ENCODE assay signal across 8 cellular contexts in genomic region chr2:134137182-134137595, GRCh38.
DNase-seq lines count a peak whose midpoint lies in the region; ATAC-seq, FAIRE-seq and TF ChIP-seq lines count a peak whose summit lies in the region.

No MANE protein-coding gene starts in this region.

- 100% methylated on average over 5 of the region's 5 CpGs for WGBS in HepG2 (ENCODE audit: low lambda C conversion rate)

- H3K27ac ChIP-seq in HepG2 (ENCODE audit: extremely low read length, insufficient read depth, low read length) = no peak overlapping the region

- TF ChIP-seq POLR2A in HepG2 (IDR thresholded peaks at IDR 0.05; ENCODE audit: insufficient read depth in 1 of 2, low read depth in 2 of 2, low read length in 2 of 2) = no peak

- POLR2A ChIA-PET in HepG2 (lab: Yijun Ruan, JAX) = no interaction called here

- peaks cover 26% of the 10 kb centered on the region for H3K4me1 ChIP-seq in HepG2 (ENCODE audit: insufficient read depth, low read length)

- peaks cover 50% of the 10 kb centered on the region for H3K79me2 ChIP-seq in HepG2 (ENCODE audit: insufficient read depth, low read length)

- DNase-seq in AG09309 (ENCODE audit: low read depth) (no peak), HS-5 (ENCODE audit: low read depth) (peak; percentile 77), astrocyte of the hippocampus (ENCODE audit: low read depth, low spot score) (peak; percentile 35), HepG2 (ENCODE audit: low spot score) (no peak)

- H3K4me3 ChIP-seq in AG09309 (ENCODE audit: control insufficient read depth, low read depth, low read length) (peak overlapping the region; percentile 22), HepG2 (replicated peaks in 1 of 3; ENCODE audit: insufficient read depth in 1 of 3, low read depth in 2 of 3, low read length in 3 of 3) (no peak overlapping the region)

- in situ Hi-C loops in HepG2 (cut with HindIII; ENCODE audit: extremely low pct_ligation_motif_present, low pct_unique_long_range_greater_than_20kb) = no loop called here

- ATAC-seq in HepG2 = no peak
- ATAC-seq in GM18867 (IDR thresholded peaks at IDR 0.05; ENCODE audit: unreplicated experiment) = no peak
- ATAC-seq in GM19328 (IDR thresholded peaks at IDR 0.05; ENCODE audit: unreplicated experiment) = no peak
- ATAC-seq in GM19397 (IDR thresholded peaks at IDR 0.05; ENCODE audit: unreplicated experiment) = no peak
- no peak for ATAC-seq in HG03520 (IDR thresholded peaks at IDR 0.05; ENCODE audit: unreplicated experiment)

- H3K36me3 ChIP-seq in HepG2 (replicated peaks in 1 of 2; ENCODE audit: control insufficient read depth in 1 of 2, insufficient read depth in 2 of 2, low read length in 2 of 2) = peaks cover 2 to 4% of the 10 kb centered on the region in 2 experiments; a peak in 1 of 5 replicates

- no peak for TF ChIP-seq EP300 in HepG2 (IDR thresholded peaks at IDR 0.05; ENCODE audit: low read depth in 2 of 2, low read length in 2 of 2)
- no peak for TF ChIP-seq EP300 in HepG2 (CRISPR knock-in tag; IDR thresholded peaks at IDR 0.05; ENCODE audit: borderline replicate concordance)

- BruUV-seq in HepG2 (replicated peaks; lab: Mats Ljungman, UMichigan) = no TSS peak

- intact Hi-C loops in HepG2 (cut with micrococcal nuclease; ENCODE audit: unreplicated experiment) = no loop called here

- no peak overlapping the region for H3K9ac ChIP-seq in HepG2 (ENCODE audit: insufficient read depth, low read depth, low read length)

- H3K27me3 ChIP-seq in HepG2 (ENCODE audit: control insufficient read depth in 1 of 2, insufficient read depth in 2 of 2, low read length in 2 of 2) = no peaks in the 10 kb centered on the region

- no peak for FAIRE-seq in HepG2 (lab: Jason Lieb, UNC)

- TF ChIP-seq RAD21 in HepG2 (CRISPR knock-in tag; IDR thresholded peaks at IDR 0.05) = no peak

- CTCF ChIA-PET in HepG2 (lab: Yijun Ruan, JAX; ENCODE audit: low intra/inter-chr PET ratio, low total read pairs) = no interaction called here

- H4K20me1 ChIP-seq in HepG2 (ENCODE audit: insufficient read depth, low read length) = peaks cover 10% of the 10 kb centered on the region; the same call in 1 of the 2 replicates

- no peak overlapping the region for H3K4me2 ChIP-seq in HepG2 (ENCODE audit: low read depth, low read length)

- H3K9me3 ChIP-seq in HepG2 (ENCODE audit: low read length) = no peaks in the 10 kb centered on the region

- TF ChIP-seq CTCF in AG09309 (IDR thresholded peaks at IDR 0.05; ENCODE audit: control insufficient read depth, insufficient read depth, low read depth, low read length, missing control alignments) = no peak
- no peak for TF ChIP-seq CTCF in HepG2 (CRISPR knock-in tag; IDR thresholded peaks at IDR 0.05)

- no peak overlapping the region for H2AFZ ChIP-seq in HepG2 (ENCODE audit: low read length)

TF ChIP-seq in HepG2, 621 proteins besides CTCF, POLR2A, EP300 and RAD21:
- TF ChIP-seq REPIN1 (CRISPR knock-in tag; IDR thresholded peaks at IDR 0.05; ENCODE audit: borderline replicate concordance, low read depth) (no peak), ZBTB33 (CRISPR knock-in tag; IDR thresholded peaks at IDR 0.05) (peak; percentile 54; the same call in 1 of the 2 replicates)
TF ChIP-seq in HepG2: peak in this region for 1.

Comparison
In these comparisons a context has a peak if more than half of its experiments do, and no peak if none do; other contexts are left out.
1. DNase-seq: peak in HS-5 (single experiment) and astrocyte of the hippocampus (single experiment); none in AG09309 (single experiment) and HepG2 (single experiment).